In genomic region chr3:104291437-104291851, GRCh38 we compare ENCODE assay signal across 8 cellular contexts.
DNase-seq lines count a peak whose midpoint lies in the region; ATAC-seq, FAIRE-seq and TF ChIP-seq lines count a peak whose summit lies in the region.

No MANE protein-coding gene starts in this region.

- no peaks in the 10 kb centered on the region for H3K27me3 Mint-ChIP-seq in activated T-cell treated with anti-CD3 and anti-CD28 coated beads, Interleukin-2, amount 50 U/mL, for 4 hours (ENCODE audit: low read depth)

- H3K4me3 Mint-ChIP-seq in activated T-cell treated with anti-CD3 and anti-CD28 coated beads, Interleukin-2, amount 50 U/mL, for 4 hours, result peak overlapping the region; percentile 61

- intact Hi-C loops in breast epithelium (cut with DNase I; ENCODE audit: low total_unique reads), result no loop called here

- no peak for DNase-seq in activated T-cell treated with anti-CD3 and anti-CD28 coated beads, Interleukin-2, amount 50 U/mL, for 4 hours
- DNase-seq in activated T-cell treated with anti-CD3 and anti-CD28 coated beads, Interleukin-2, amount 50 U/mL, for 1 hour, result no peak
- DNase-seq in breast epithelium (ENCODE audit: low spot score in 2 of 2) (no peak), glomerular visceral epithelial cell (ENCODE audit: extremely low spot score) (no peak), RCC 7860 (ENCODE audit: low spot score) (no peak), hippocampal formation (lab: John Stamatoyannopoulos, UW) (no peak)

- no peak for ATAC-seq in activated T-cell treated with anti-CD3 and anti-CD28 coated beads, Interleukin-2, amount 50 U/mL, for 4 hours
- ATAC-seq in HG03175 (IDR thresholded peaks at IDR 0.05; ENCODE audit: unreplicated experiment), result peak; percentile 72

- TF ChIP-seq CTCF in breast epithelium (IDR thresholded peaks at IDR 0.05), result no peak

- H3K27me3 ChIP-seq in breast epithelium (no peaks in the 10 kb centered on the region), skeletal muscle satellite cell (ENCODE audit: control insufficient read depth, insufficient read depth, low read length) (no peaks in the 10 kb centered on the region)

- TF ChIP-seq POLR2A in breast epithelium (IDR thresholded peaks at IDR 0.05), result no peak

- no peaks in the 10 kb centered on the region for H3K4me1 ChIP-seq in breast epithelium
- no peaks in the 10 kb centered on the region for H3K4me1 ChIP-seq in skeletal muscle satellite cell (ENCODE audit: control insufficient read depth, insufficient read depth, low read length)

- no peaks in the 10 kb centered on the region for H3K36me3 ChIP-seq in breast epithelium
- H3K36me3 ChIP-seq in skeletal muscle satellite cell (ENCODE audit: insufficient read depth, low read length), result no peaks in the 10 kb centered on the region

- H3K36me3 Mint-ChIP-seq in activated T-cell treated with anti-CD3 and anti-CD28 coated beads, Interleukin-2, amount 50 U/mL, for 4 hours (ENCODE audit: insufficient read depth), result no peaks in the 10 kb centered on the region

- H3K4me3 ChIP-seq in breast epithelium (peak overlapping the region in 2 of 3 donors; percentile 22 to 47), skeletal muscle satellite cell (ENCODE audit: low read length) (peak overlapping the region; percentile 45)

- H3K4me2 ChIP-seq in skeletal muscle satellite cell (ENCODE audit: low read length), result peak overlapping the region; percentile 63

- H3K9ac ChIP-seq in skeletal muscle satellite cell (ENCODE audit: low read depth, low read length), result peak overlapping the region; percentile 3

- H3K9me3 ChIP-seq in breast epithelium (peaks cover 9 to 11% of the 10 kb centered on the region in 2 donors), skeletal muscle satellite cell (replicated peaks; ENCODE audit: low read length) (no peaks in the 10 kb centered on the region)

- peaks cover 9% of the 10 kb centered on the region for H3K9me3 Mint-ChIP-seq in activated T-cell treated with anti-CD3 and anti-CD28 coated beads, Interleukin-2, amount 50 U/mL, for 4 hours

- peak overlapping the region in 1 of 2 donors; percentile 0 for H3K27ac ChIP-seq in breast epithelium

- peaks cover 14% of the 10 kb centered on the region for H3K4me1 Mint-ChIP-seq in activated T-cell treated with anti-CD3 and anti-CD28 coated beads, Interleukin-2, amount 50 U/mL, for 4 hours (ENCODE audit: low read depth)

- FAIRE-seq in RCC 7860 (lab: Jason Lieb, UNC), result no peak
